In the genomic region with DNA sequence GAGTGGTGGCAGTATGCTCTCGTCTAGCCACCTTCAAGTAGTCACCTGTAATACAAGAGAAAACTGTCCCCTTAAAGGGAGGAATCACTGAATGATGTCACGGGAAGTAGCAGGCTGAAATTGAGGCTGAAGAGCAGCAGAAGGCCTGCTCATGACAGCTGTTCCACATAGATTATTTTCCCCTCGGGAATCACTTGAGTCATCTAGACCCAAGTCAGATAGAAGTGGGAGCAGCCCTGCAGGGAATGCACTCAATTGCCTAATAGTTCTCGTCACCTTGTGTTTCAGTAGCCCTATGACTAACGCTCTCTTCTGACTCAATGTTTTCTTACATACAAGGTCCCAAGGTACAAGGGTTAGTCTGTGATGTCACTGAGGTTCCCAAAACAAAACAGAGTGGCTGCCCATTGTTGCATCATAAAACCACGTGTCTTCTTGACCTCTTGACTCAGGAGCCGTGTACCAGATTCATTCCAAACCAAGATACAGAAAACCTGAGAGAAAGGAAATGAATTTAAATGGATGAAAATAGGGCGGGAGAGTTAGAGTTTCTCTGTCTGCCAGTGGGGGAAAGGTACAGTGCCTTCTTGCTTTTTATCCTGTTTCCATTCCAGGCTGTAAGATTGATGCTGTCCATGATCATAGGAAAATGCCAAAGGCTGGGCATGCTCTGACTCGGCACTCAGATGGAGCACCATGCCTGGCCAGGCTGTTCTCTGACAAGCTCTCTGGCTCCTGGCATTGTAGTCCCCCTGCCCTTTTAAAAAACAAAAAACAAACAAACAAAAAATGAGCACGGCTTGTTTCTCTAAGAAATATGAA, we compare ENCODE assay signal across 1 cellular context.
A peak's percentile ranks its signal among the peaks of the same experiment; 100 is the strongest.
TF ChIP-seq lines count a peak whose summit lies in the region.

No MANE protein-coding gene starts in this region.

TF ChIP-seq in HepG2, 621 proteins besides CTCF, POLR2A, EP300 and RAD21 (continued from another document and continues in another):
- TF ChIP-seq, protein P1, sequence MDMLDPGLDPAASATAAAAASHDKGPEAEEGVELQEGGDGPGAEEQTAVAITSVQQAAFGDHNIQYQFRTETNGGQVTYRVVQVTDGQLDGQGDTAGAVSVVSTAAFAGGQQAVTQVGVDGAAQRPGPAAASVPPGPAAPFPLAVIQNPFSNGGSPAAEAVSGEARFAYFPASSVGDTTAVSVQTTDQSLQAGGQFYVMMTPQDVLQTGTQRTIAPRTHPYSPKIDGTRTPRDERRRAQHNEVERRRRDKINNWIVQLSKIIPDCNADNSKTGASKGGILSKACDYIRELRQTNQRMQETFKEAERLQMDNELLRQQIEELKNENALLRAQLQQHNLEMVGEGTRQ (IDR thresholded peaks at IDR 0.05; ENCODE audit: low read depth, low read length), result peak; percentile 14; the same call in 1 of the 2 replicates
- TF ChIP-seq, protein P1 (CRISPR knock-in tag; IDR thresholded peaks at IDR 0.05; ENCODE audit: borderline replicate concordance), result peak; percentile 63; the same call in 1 of the 2 replicates
- TF ChIP-seq CBX5 (CRISPR knock-in tag; IDR thresholded peaks at IDR 0.05; ENCODE audit: borderline replicate concordance) (peak; percentile 38; the same call in 1 of the 2 replicates), TEAD3 (CRISPR knock-in tag; optimal IDR thresholded peaks at IDR 0.05; ENCODE audit: borderline replicate concordance) (peak; percentile 59), NCOA2 (CRISPR knock-in tag; IDR thresholded peaks at IDR 0.05) (peak; percentile 54; the same call in 1 of the 2 replicates), JUND (CRISPR knock-in tag; IDR thresholded peaks at IDR 0.05) (0 out of 2 replicates have a peak, but pooled peaks have one; percentile 21), FOXK2 (IDR thresholded peaks at IDR 0.05) (0 out of 2 replicates have a peak, but pooled peaks have one; percentile 46), EZH2 (conservative IDR thresholded peaks at IDR 0.05; ENCODE audit: low read depth, low read length) (no peak), HES4 (CRISPR knock-in tag; IDR thresholded peaks at IDR 0.05; ENCODE audit: borderline replicate concordance) (no peak), ZBTB2 (CRISPR knock-in tag; IDR thresholded peaks at IDR 0.05; ENCODE audit: low read depth) (no peak), MXI1 (IDR thresholded peaks at IDR 0.05; ENCODE audit: borderline replicate concordance, low read depth, low read length) (peak; percentile 50; the same call in 2 of the 3 replicates), GABPB1 (CRISPR knock-in tag; IDR thresholded peaks at IDR 0.05) (peak; percentile 35; the same call in 1 of the 2 replicates), SMC3 (IDR thresholded peaks at IDR 0.05; ENCODE audit: low read length) (peak; percentile 24; the same call in 1 of the 2 replicates), TFE3 (CRISPR knock-in tag; IDR thresholded peaks at IDR 0.05) (peak; percentile 83; the same call in 1 of the 2 replicates), MAFF (IDR thresholded peaks at IDR 0.05; ENCODE audit: low read depth, low read length) (peak; percentile 7; the same call in 1 of the 2 replicates), ATF1 (CRISPR knock-in tag; IDR thresholded peaks at IDR 0.05) (peak; percentile 77), ZFP1 (CRISPR knock-in tag; IDR thresholded peaks at IDR 0.05) (no peak), RFX1 (IDR thresholded peaks at IDR 0.05) (no peak), NR2F1 (CRISPR knock-in tag; IDR thresholded peaks at IDR 0.05) (peak; percentile 91 to 98), SALL1 (CRISPR knock-in tag; IDR thresholded peaks at IDR 0.05) (no peak), ZSCAN22 (CRISPR knock-in tag; IDR thresholded peaks at IDR 0.05) (no peak), BCL6 (CRISPR knock-in tag; IDR thresholded peaks at IDR 0.05) (0 out of 2 replicates have a peak, but pooled peaks have one; percentile 15), FOSL2 (CRISPR knock-in tag; IDR thresholded peaks at IDR 0.05) (peak; percentile 99), NR2F2 (IDR thresholded peaks at IDR 0.05; ENCODE audit: borderline replicate concordance, low read depth) (peak; percentile 32; the same call in 1 of the 2 replicates), BHLHE40 (IDR thresholded peaks at IDR 0.05; ENCODE audit: low read length) (peak; percentile 50), ZFP90 (CRISPR knock-in tag; IDR thresholded peaks at IDR 0.05; ENCODE audit: borderline replicate concordance) (no peak), HMG20A (CRISPR knock-in tag; IDR thresholded peaks at IDR 0.05; ENCODE audit: borderline replicate concordance) (peak; percentile 82; the same call in 1 of the 2 replicates), GABPA (IDR thresholded peaks at IDR 0.05; ENCODE audit: low read depth, low read length) (no peak), GABPA (CRISPR knock-in tag; IDR thresholded peaks at IDR 0.05; ENCODE audit: low read depth) (peak; percentile 46), TRIM24 (CRISPR knock-in tag; IDR thresholded peaks at IDR 0.05) (no peak), ZNF205 (CRISPR knock-in tag; IDR thresholded peaks at IDR 0.05) (no peak), NBN (conservative IDR thresholded peaks at IDR 0.05) (no peak), ZNF562 (CRISPR knock-in tag; IDR thresholded peaks at IDR 0.05; ENCODE audit: borderline replicate concordance) (no peak), NFKBIZ (CRISPR knock-in tag; IDR thresholded peaks at IDR 0.05) (0 out of 2 replicates have a peak, but pooled peaks have one; percentile 43), ZNF512 (CRISPR knock-in tag; IDR thresholded peaks at IDR 0.05) (no peak), KMT2B (CRISPR knock-in tag; IDR thresholded peaks at IDR 0.05) (0 out of 2 replicates have a peak, but pooled peaks have one; percentile 24), ZMYM2 (CRISPR knock-in tag; IDR thresholded peaks at IDR 0.05) (0 out of 2 replicates have a peak, but pooled peaks have one; percentile 32), ZNF20 (CRISPR knock-in tag; IDR thresholded peaks at IDR 0.05) (no peak), HNF4A (CRISPR knock-in tag; IDR thresholded peaks at IDR 0.05) (peak; percentile 48), FOXK1 (CRISPR knock-in tag; IDR thresholded peaks at IDR 0.05; ENCODE audit: borderline replicate concordance, low read depth) (peak; percentile 90; the same call in 1 of the 2 replicates), ZUFSP (CRISPR knock-in tag; IDR thresholded peaks at IDR 0.05; ENCODE audit: borderline replicate concordance) (no peak), RBAK (CRISPR knock-in tag; IDR thresholded peaks at IDR 0.05) (no peak), NCOR1 (IDR thresholded peaks at IDR 0.05; ENCODE audit: borderline replicate concordance, low read length) (peak; percentile 28; the same call in 1 of the 2 replicates), KDM6A (CRISPR knock-in tag; IDR thresholded peaks at IDR 0.05; ENCODE audit: low read depth) (0 out of 2 replicates have a peak, but pooled peaks have one; percentile 28), ZSCAN20 (CRISPR knock-in tag; IDR thresholded peaks at IDR 0.05; ENCODE audit: borderline replicate concordance) (no peak), ZNF776 (CRISPR knock-in tag; IDR thresholded peaks at IDR 0.05) (no peak), JUN (CRISPR knock-in tag; IDR thresholded peaks at IDR 0.05) (peak; percentile 33; the same call in 1 of the 2 replicates), ZNF335 (CRISPR knock-in tag; IDR thresholded peaks at IDR 0.05) (0 out of 2 replicates have a peak, but pooled peaks have one; percentile 27), YEATS2 (CRISPR knock-in tag; IDR thresholded peaks at IDR 0.05; ENCODE audit: borderline replicate concordance) (peak; percentile 42; the same call in 1 of the 2 replicates), FOSL1 (CRISPR knock-in tag; IDR thresholded peaks at IDR 0.05; ENCODE audit: borderline replicate concordance) (peak; percentile 79; the same call in 1 of the 2 replicates), IRX3 (CRISPR knock-in tag; IDR thresholded peaks at IDR 0.05; ENCODE audit: borderline replicate concordance, low read depth) (no peak), HIVEP1 (CRISPR knock-in tag; IDR thresholded peaks at IDR 0.05) (no peak), IRF2 (CRISPR knock-in tag; IDR thresholded peaks at IDR 0.05) (peak; percentile 23; the same call in 1 of the 2 replicates), GLI4 (CRISPR knock-in tag; IDR thresholded peaks at IDR 0.05; ENCODE audit: borderline replicate concordance) (no peak), ZBTB38 (CRISPR knock-in tag; IDR thresholded peaks at IDR 0.05) (no peak)
- TF ChIP-seq, protein P2, sequence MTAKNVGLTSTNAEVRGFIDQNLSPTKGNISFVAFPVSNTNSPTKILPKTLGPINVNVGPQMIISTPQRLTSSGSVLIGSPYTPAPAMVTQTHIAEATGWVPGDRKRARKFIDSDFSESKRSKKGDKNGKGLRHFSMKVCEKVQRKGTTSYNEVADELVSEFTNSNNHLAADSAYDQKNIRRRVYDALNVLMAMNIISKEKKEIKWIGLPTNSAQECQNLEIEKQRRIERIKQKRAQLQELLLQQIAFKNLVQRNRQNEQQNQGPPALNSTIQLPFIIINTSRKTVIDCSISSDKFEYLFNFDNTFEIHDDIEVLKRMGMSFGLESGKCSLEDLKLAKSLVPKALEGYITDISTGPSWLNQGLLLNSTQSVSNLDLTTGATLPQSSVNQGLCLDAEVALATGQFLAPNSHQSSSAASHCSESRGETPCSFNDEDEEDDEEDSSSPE (CRISPR knock-in tag; IDR thresholded peaks at IDR 0.05), result no peak
- TF ChIP-seq, protein P3, sequence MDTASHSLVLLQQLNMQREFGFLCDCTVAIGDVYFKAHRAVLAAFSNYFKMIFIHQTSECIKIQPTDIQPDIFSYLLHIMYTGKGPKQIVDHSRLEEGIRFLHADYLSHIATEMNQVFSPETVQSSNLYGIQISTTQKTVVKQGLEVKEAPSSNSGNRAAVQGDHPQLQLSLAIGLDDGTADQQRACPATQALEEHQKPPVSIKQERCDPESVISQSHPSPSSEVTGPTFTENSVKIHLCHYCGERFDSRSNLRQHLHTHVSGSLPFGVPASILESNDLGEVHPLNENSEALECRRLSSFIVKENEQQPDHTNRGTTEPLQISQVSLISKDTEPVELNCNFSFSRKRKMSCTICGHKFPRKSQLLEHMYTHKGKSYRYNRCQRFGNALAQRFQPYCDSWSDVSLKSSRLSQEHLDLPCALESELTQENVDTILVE (CRISPR knock-in tag; IDR thresholded peaks at IDR 0.05), result peak; percentile 70; the same call in 1 of the 2 replicates
- TF ChIP-seq, protein P4, sequence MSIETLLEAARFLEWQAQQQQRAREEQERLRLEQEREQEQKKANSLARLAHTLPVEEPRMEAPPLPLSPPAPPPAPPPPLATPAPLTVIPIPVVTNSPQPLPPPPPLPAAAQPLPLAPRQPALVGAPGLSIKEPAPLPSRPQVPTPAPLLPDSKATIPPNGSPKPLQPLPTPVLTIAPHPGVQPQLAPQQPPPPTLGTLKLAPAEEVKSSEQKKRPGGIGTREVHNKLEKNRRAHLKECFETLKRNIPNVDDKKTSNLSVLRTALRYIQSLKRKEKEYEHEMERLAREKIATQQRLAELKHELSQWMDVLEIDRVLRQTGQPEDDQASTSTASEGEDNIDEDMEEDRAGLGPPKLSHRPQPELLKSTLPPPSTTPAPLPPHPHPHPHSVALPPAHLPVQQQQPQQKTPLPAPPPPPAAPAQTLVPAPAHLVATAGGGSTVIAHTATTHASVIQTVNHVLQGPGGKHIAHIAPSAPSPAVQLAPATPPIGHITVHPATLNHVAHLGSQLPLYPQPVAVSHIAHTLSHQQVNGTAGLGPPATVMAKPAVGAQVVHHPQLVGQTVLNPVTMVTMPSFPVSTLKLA (IDR thresholded peaks at IDR 0.05), result peak; percentile 83
